In the genomic region with DNA sequence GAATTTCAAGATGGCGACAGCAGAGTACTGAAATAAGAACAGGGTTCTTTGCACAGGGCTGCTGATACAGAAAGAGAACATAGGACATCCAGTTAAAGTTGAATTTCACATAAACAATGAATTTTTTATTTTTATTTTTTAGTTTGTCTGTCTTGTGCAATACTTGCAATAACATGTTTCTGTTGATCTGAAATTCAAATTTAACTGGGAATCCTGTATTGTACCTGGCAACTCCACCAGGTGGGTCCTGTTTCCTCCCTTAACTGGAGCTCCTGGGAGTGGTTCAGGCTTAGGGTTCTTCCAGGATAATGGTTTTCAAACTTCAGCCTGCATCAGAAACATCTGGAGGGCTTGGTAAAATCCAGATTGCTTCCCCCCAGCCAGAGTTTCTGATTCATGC, we compare ENCODE assay signal across 19 cellular contexts.
"Had no signal": no experiment of that assay in that cellular context is flagged by ENCODE, and none has a peak within 500 bp of the region (broad histone marks: within the 10 kb centered on the region; RNA-seq: fewer than 3 reads in every experiment).

No MANE protein-coding gene starts in this region.

- H3K36me3 ChIP-seq: esophagus squamous epithelium, ovary, sigmoid colon, spleen, suprapubic skin, vagina had no signal

- H3K27me3 ChIP-seq: ovary, sigmoid colon, suprapubic skin, vagina had no signal

- H3K4me3 Mint-ChIP-seq: effector memory CD8-positive, alpha-beta T cell; memory B cell; natural killer cell; stimulated activated naive B cell treated with anti-CD40 and anti-IgM and Interleukin-4, amounts not matched to agents 10 μg/mL and 1 μg/mL and 100 μg/mL, for 72 hours; stimulated activated naive CD8-positive, alpha-beta T cell treated with anti-CD3 and anti-CD28 coated beads, Interleukin-15, Interleukin-2, amounts not matched to agents 100 ng/mL and 50 ng/mL, for 24 hours had no signal

- H3K27ac Mint-ChIP-seq: memory B cell; stimulated activated naive CD8-positive, alpha-beta T cell treated with anti-CD3 and anti-CD28 coated beads, Interleukin-15, Interleukin-2, amounts not matched to agents 100 ng/mL and 50 ng/mL, for 24 hours had no signal

- FAIRE-seq: endometrium, frontal cortex, kidney had no signal

- DNase-seq: esophagus squamous epithelium; kidney; natural killer cell; spleen; stimulated activated CD4-positive, alpha-beta T cell treated with anti-CD3 and anti-CD28 coated beads, Interleukin-4, amount 100 ng/mL, for 4 hours; stimulated activated naive B cell treated with anti-CD40 and anti-IgM and Interleukin-4, amounts not matched to agents 10 μg/mL and 1 μg/mL and 100 μg/mL, for 72 hours had no signal

- H3K27ac ChIP-seq: coronary artery, esophagus squamous epithelium, ovary, psoas muscle, spleen, suprapubic skin, vagina had no signal

- H3K9me3 ChIP-seq: esophagus squamous epithelium, ovary, psoas muscle, sigmoid colon, spleen, suprapubic skin, vagina had no signal

- H3K36me3 Mint-ChIP-seq: memory B cell; natural killer cell; stimulated activated naive B cell treated with anti-CD40 and anti-IgM and Interleukin-4, amounts not matched to agents 10 μg/mL and 1 μg/mL and 100 μg/mL, for 72 hours had no signal

- H3K4me1 Mint-ChIP-seq: memory B cell had no signal

- H3K9me3 Mint-ChIP-seq: effector memory CD8-positive, alpha-beta T cell; natural killer cell; neural crest cell; stimulated activated naive CD8-positive, alpha-beta T cell treated with anti-CD3 and anti-CD28 coated beads, Interleukin-15, Interleukin-2, amounts not matched to agents 100 ng/mL and 50 ng/mL, for 24 hours had no signal

- H3K4me1 ChIP-seq: psoas muscle, vagina had no signal

- H3K4me3 ChIP-seq: coronary artery, esophagus squamous epithelium, lung, ovary, psoas muscle, sigmoid colon, spleen, suprapubic skin, vagina had no signal
